In the genomic region with DNA sequence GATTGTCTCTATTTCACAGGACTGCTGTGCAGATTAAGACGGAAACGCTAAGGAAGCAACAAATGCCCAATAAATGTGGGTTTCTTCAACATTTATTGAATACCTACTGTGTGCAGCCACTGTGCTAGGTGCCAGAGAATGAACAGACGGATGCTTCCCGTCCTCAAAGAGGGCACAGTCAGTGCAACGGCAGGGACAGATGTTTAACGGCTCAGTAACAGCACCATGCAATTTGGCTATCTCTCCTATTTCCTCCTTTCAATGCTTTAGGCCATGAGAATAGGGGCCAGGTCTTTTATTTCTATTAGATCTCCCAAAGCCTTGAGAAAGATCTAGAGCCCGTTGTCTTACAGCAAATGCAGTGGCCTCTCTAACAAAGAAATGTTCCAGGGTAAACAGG, we compare ENCODE assay signal across 22 cellular contexts. TPM values are rescaled to one million over a fixed set of nuclear protein-coding genes. Genes with fewer than 3 reads are reported as not detected.
A peak's percentile ranks its signal among the peaks of the same experiment; 100 is the strongest.
DNase-seq lines count a peak whose midpoint lies in the region; ATAC-seq, FAIRE-seq and TF ChIP-seq lines count a peak whose summit lies in the region.
"Had no signal": no experiment of that assay in that cellular context is flagged by ENCODE, and none has a peak within 500 bp of the region (broad histone marks: within the 10 kb centered on the region; RNA-seq: fewer than 3 reads in every experiment).

No MANE protein-coding gene starts in this region.

- peaks cover 4% of the 10 kb centered on the region for H3K36me3 Mint-ChIP-seq in T-cell
- H3K36me3 Mint-ChIP-seq: CD14-positive monocyte, IgD-negative memory B cell had no signal

- TF ChIP-seq CTCF in A549 (IDR thresholded peaks at IDR 0.05), result no peak
- TF ChIP-seq CTCF in ovary (IDR thresholded peaks at IDR 0.05), result no peak

- H3K9ac ChIP-seq in mucosa of rectum (ENCODE audit: low read depth in 1 of 2, low read length in 2 of 2), result no peak overlapping the region

- DNase-seq in NCI-H2029 treated with DMSO at 0.1 percent for 48 hours (lab: John Stamatoyannopoulos, UW) (peak; percentile 3), NCI-H2029 (lab: John Stamatoyannopoulos, UW) (no peak), A549 (ENCODE audit: low read depth in 1 of 2, low spot score in 1 of 2) (no peak), T-cell (no peak), SHP77 treated with DMSO at 0.1 percent for 48 hours (lab: John Stamatoyannopoulos, UW) (no peak), ovary (no peak)
- DNase-seq: 8988T, DMS79 treated with DMSO at 0.1 percent for 48 hours, MV-4-11, NCI-H187, NCI-H510A, NCI-H748 treated with DMSO at 0.1 percent for 48 hours had no signal

- H3K27ac ChIP-seq in A549 (peak overlapping the region in 1 of 2 experiments; percentile 48; a peak in 1 of 6 replicates), mucosa of rectum (ENCODE audit: low read depth in 2 of 2, low read length in 2 of 2) (peak overlapping the region; percentile 7 to 49), ovary (no peak overlapping the region)

- intact Hi-C loops in ovary (cut with DNase I), result no loop called here

- H3K9me3 Mint-ChIP-seq in T-cell, result no peaks in the 10 kb centered on the region
- H3K9me3 Mint-ChIP-seq: CD14-positive monocyte, IgD-negative memory B cell had no signal

- H3K27me3 Mint-ChIP-seq in T-cell, result no peaks in the 10 kb centered on the region

- CTCF ChIA-PET in A549 (lab: Yijun Ruan, JAX) (interaction anchor here (1.3 kb wide), 1 partner anchor 10 kb away, joined by 9 read pairs; no protein-coding TSS in a partner anchor), T-cell (lab: Charles Lee) (no interaction called here)

- H3K4me3 Mint-ChIP-seq in T-cell, result peak overlapping the region in 2 of 3 donors; percentile 8 to 52
- H3K4me3 Mint-ChIP-seq: CD14-positive monocyte, IgD-negative memory B cell had no signal

- TF ChIP-seq POLR2A in A549 (IDR thresholded peaks at IDR 0.05; ENCODE audit: low read length), result no peak
- TF ChIP-seq POLR2A in ovary (IDR thresholded peaks at IDR 0.05), result no peak

- H3K4me3 ChIP-seq in A549, result no peak overlapping the region
- no peak overlapping the region for H3K4me3 ChIP-seq in mucosa of rectum (ENCODE audit: low read length in 2 of 2)
- H3K4me3 ChIP-seq in ovary, result no peak overlapping the region
- H3K4me3 ChIP-seq: GM12878 had no signal

- H3K4me1 ChIP-seq in A549 (peaks cover 38% of the 10 kb centered on the region), mucosa of rectum (ENCODE audit: control insufficient read depth in 2 of 2, insufficient read depth in 2 of 2, low read length in 2 of 2) (peaks cover 23 to 40% of the 10 kb centered on the region in 2 donors), ovary (ENCODE audit: insufficient read depth) (no peaks in the 10 kb centered on the region)

- TF ChIP-seq EP300 in A549 (IDR thresholded peaks at IDR 0.05) (no peak), ovary (IDR thresholded peaks at IDR 0.05) (no peak)

- no peaks in the 10 kb centered on the region for H3K9me3 ChIP-seq in A549
- no peaks in the 10 kb centered on the region for H3K9me3 ChIP-seq in mucosa of rectum (ENCODE audit: control insufficient read depth in 2 of 2, low read length in 2 of 2)
- no peaks in the 10 kb centered on the region for H3K9me3 ChIP-seq in ovary

- POLR2A ChIA-PET in A549 (lab: Yijun Ruan, JAX), result interaction anchor here (1.0 kb wide), 1 partner anchor 10 kb away, joined by 3 read pairs; no protein-coding TSS in a partner anchor
- POLR2A ChIA-PET in T-cell (lab: Charles Lee), result no interaction called here

- peaks cover 69 to 76% (median 71%) of the 10 kb centered on the region in 3 donors for H3K4me1 Mint-ChIP-seq in T-cell
- H3K4me1 Mint-ChIP-seq: CD14-positive monocyte, IgD-negative memory B cell had no signal

- no peak for FAIRE-seq in A549 (lab: Jason Lieb, UNC)
- FAIRE-seq: GM12878, H54, RCC 7860 had no signal

- H3K4me2 ChIP-seq in A549, result peak overlapping the region; percentile 58

- H3K36me3 ChIP-seq in mucosa of rectum (ENCODE audit: control insufficient read depth in 2 of 2, insufficient read depth in 2 of 2, low read length in 2 of 2) (no peaks in the 10 kb centered on the region), ovary (no peaks in the 10 kb centered on the region)

- ATAC-seq in A549, result peak; percentile 11 to 15; a peak in 1 of 6 replicates
- ATAC-seq in T-cell (replicated peaks in 1 of 4), result peak in 2 of 4 experiments; percentile 54 to 62
- ATAC-seq in GM18907 (IDR thresholded peaks at IDR 0.05; ENCODE audit: unreplicated experiment), result no peak
- ATAC-seq: GM12878 had no signal

- H3K27ac Mint-ChIP-seq in T-cell, result peak overlapping the region in 1 of 2 donors; percentile 79
- H3K27ac Mint-ChIP-seq: CD14-positive monocyte, IgD-negative memory B cell had no signal

- no peak for TF ChIP-seq RAD21 in A549 (conservative IDR thresholded peaks at IDR 0.05 in 1 of 2, IDR thresholded peaks at IDR 0.05 in 1 of 2)

- 68% methylated on average over 7 of the region's 7 CpGs for WGBS in A549 (ENCODE audit: missing lambda C conversion rate)
- WGBS in ovary, 3 donors, result 55 to 71% (median 63%) methylated on average over 7 of the region's 7 CpGs

- H3K27me3 ChIP-seq in mucosa of rectum (ENCODE audit: control insufficient read depth in 2 of 2, insufficient read depth in 2 of 2, low read length in 2 of 2) (no peaks in the 10 kb centered on the region), ovary (no peaks in the 10 kb centered on the region)

TF ChIP-seq in A549, 52 proteins besides CTCF, POLR2A, EP300 and RAD21:
- TF ChIP-seq MAFK (IDR thresholded peaks at IDR 0.05; ENCODE audit: partially characterized antibody) (no peak), JUNB (IDR thresholded peaks at IDR 0.05) (no peak), BHLHE40 (IDR thresholded peaks at IDR 0.05; ENCODE audit: low read depth, low read length) (no peak), POLR2AphosphoS2 (conservative IDR thresholded peaks at IDR 0.05; ENCODE audit: low read length) (no peak), HEYL (CRISPR knock-in tag; IDR thresholded peaks at IDR 0.05) (no peak), GATA3 (IDR thresholded peaks at IDR 0.05; ENCODE audit: borderline replicate concordance) (no peak)
- TF ChIP-seq, protein P1, sequence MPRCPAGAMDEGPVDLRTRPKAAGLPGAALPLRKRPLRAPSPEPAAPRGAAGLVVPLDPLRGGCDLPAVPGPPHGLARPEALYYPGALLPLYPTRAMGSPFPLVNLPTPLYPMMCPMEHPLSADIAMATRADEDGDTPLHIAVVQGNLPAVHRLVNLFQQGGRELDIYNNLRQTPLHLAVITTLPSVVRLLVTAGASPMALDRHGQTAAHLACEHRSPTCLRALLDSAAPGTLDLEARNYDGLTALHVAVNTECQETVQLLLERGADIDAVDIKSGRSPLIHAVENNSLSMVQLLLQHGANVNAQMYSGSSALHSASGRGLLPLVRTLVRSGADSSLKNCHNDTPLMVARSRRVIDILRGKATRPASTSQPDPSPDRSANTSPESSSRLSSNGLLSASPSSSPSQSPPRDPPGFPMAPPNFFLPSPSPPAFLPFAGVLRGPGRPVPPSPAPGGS (IDR thresholded peaks at IDR 0.05), result no peak

RNA-seq across cellular contexts. Expression of a gene that starts 7.2 kb away (rescaled TPM):
- polyA plus RNA-seq in A549 (2011; rRNA removed), result 0.26 and 0.32 TPM in 2 replicates
- 0.01 and 0.03 TPM in 2 replicates for polyA plus RNA-seq in A549 (2012; cell fraction: cytosol; rRNA removed)
- polyA plus RNA-seq in A549 (2012; cell fraction: nucleus; rRNA removed), result 0.04 TPM in 2 replicates
- 0.03 to 0.05 TPM (median 0.04 TPM) in 3 replicates for polyA plus RNA-seq in A549 (2017; fragmentation: RNase III; extraction: RNeasy Plus Mini Kit Qiagen cat#74134 plus additional on column Dnase treatment)
- 0.17 and 0.19 TPM in 2 replicates for polyA minus RNA-seq in A549 (2011; rRNA and poly(A)+ RNA removed)
- 10 to 100 TPM in 1 of 5 donors, 1 to 10 TPM in 4; 5.2 to 15.6 (median 7.4) TPM for total RNA-seq in T-cell
- under 1 TPM in 2 of 7 donors, not detected in 5; 0.11 to 0.13 TPM for total RNA-seq in ovary
- under 1 TPM in 1 of 2 donors, not detected in 1; 0.11 TPM for polyA plus RNA-seq in ovary
- total RNA-seq: GM12878, M059J, OCI-LY7, SK-MEL-5 had no signal
- polyA plus RNA-seq: CD14-positive monocyte had no signal

Comparison
In these comparisons a context has a peak if more than half of its experiments do, and no peak if none do; other contexts are left out.
1. H3K27ac ChIP-seq: peak in mucosa of rectum (2 of 2); none in ovary (0 of 2).
2. RNA of a gene that starts 7.2 kb away (total RNA-seq): 5.2 to 15.6 TPM in T-cell; 0.11 to 0.13 TPM in ovary; every median in the first group is over 4 times any median in the second.